11 cellular contexts compared by ENCODE assay signal in the genomic region with DNA sequence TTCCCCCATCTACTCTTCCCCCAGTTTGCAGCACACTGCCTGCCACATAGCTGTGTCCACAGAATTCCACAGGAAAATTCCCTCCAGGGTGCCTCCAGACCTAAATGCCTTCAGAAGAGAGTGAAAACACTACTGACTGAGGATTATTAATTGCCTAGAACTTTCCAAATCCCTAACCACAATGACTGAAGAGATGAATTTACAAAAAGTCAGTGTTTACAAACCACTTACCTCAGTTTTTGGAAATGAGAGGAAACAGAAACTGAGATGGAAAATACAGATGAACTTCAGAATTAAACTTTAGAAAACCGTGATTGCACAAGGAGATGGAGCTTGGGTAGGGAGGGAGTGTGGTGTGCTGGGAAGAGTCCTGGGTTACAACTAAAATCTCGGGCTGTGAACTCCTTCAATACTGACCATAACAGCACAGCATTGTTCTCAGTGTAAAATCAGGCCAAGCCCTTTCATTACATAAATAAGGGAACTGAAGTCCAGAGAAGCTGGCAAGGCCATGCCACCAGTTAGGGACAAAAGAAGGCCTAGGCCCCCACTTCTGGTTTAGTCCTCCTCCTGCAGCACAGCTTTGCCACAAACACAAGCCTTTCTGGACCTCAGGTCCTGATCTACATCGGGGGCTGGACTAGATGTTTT. TPM values are rescaled to one million over a fixed set of nuclear protein-coding genes. Genes with fewer than 3 reads are reported as not detected.
A peak's percentile ranks its signal among the peaks of the same experiment; 100 is the strongest.
DNase-seq lines count a peak whose midpoint lies in the region; ATAC-seq, FAIRE-seq and TF ChIP-seq lines count a peak whose summit lies in the region.
"Had no signal": no experiment of that assay in that cellular context is flagged by ENCODE, and none has a peak within 500 bp of the region (broad histone marks: within the 10 kb centered on the region; RNA-seq: fewer than 3 reads in every experiment).

No MANE protein-coding gene starts in this region.

- H3K9me3 Mint-ChIP-seq in CD8-positive, alpha-beta memory T cell: no peaks in the 10 kb centered on the region

- H3K27me3 Mint-ChIP-seq in CD8-positive, alpha-beta memory T cell: no peaks in the 10 kb centered on the region

- ATAC-seq in sciatic nerve (peak; percentile 27), HG02678 (IDR thresholded peaks at IDR 0.05; ENCODE audit: unreplicated experiment) (no peak), GM19324 (IDR thresholded peaks at IDR 0.05; ENCODE audit: low FRiP score, unreplicated experiment) (no peak)

- H3K27me3 ChIP-seq in CD8-positive, alpha-beta memory T cell (ENCODE audit: insufficient read depth, low read length, poor library complexity, severe bottlenecking): no peaks in the 10 kb centered on the region

- peak overlapping the region; percentile 49 to 82 (median 72) for H3K4me3 Mint-ChIP-seq in CD8-positive, alpha-beta memory T cell

- peaks cover 0 to 32% (median 2%) of the 10 kb centered on the region in 3 donors for H3K36me3 Mint-ChIP-seq in CD8-positive, alpha-beta memory T cell

- CTCF ChIA-PET in CD8-positive, alpha-beta memory T cell (lab: Charles Lee): interaction anchor here (1.4 kb wide), 1 partner anchor 44 kb away, joined by 3 read pairs; no protein-coding TSS in a partner anchor

- POLR2A ChIA-PET in CD8-positive, alpha-beta memory T cell (lab: Charles Lee): interaction anchor here (2.2 kb wide), 1 partner anchor 38 kb away, joined by 7 read pairs; no protein-coding TSS in a partner anchor

- H3K9me3 ChIP-seq in CD8-positive, alpha-beta memory T cell (ENCODE audit: low read length): no peaks in the 10 kb centered on the region

- peak overlapping the region; percentile 91 to 99 (median 95) for H3K27ac Mint-ChIP-seq in CD8-positive, alpha-beta memory T cell

- no peak for DNase-seq in CD8-positive, alpha-beta memory T cell
- DNase-seq in fibroblast of mammary gland (ENCODE audit: low read depth) (peak; percentile 53), sciatic nerve (ENCODE audit: low spot score) (no peak), NCI-H524 treated with DMSO at 0.1 percent for 48 hours (lab: John Stamatoyannopoulos, UW) (no peak), RCC 7860 (ENCODE audit: low spot score) (no peak)
- DNase-seq: activated CD4-positive, alpha-beta T cell treated with anti-CD3 and anti-CD28 coated beads for 4 hours; glutamatergic neuron; stimulated activated CD4-positive, alpha-beta T cell treated with anti-CD3 and anti-CD28 coated beads, Interleukin-12 subunit alpha, Interleukin-12 subunit beta, amount 100 ng/mL, for 4 hours had no signal

- no peak overlapping the region for H3K27ac ChIP-seq in CD8-positive, alpha-beta memory T cell (ENCODE audit: low read depth, low read length)
- H3K27ac ChIP-seq in VCaP: peak overlapping the region; percentile 99

- intact Hi-C loops in sciatic nerve (cut with DNase I): no loop called here

- H3K4me3 ChIP-seq in CD8-positive, alpha-beta memory T cell (ENCODE audit: low read length): peak overlapping the region; percentile 33
- H3K4me3 ChIP-seq in fibroblast of mammary gland (ENCODE audit: control insufficient read depth, low read depth, low read length): no peak overlapping the region

- peaks cover 75% of the 10 kb centered on the region for H3K4me1 ChIP-seq in CD8-positive, alpha-beta memory T cell (ENCODE audit: insufficient read depth, low read length)

- no peak for FAIRE-seq in RCC 7860 (lab: Jason Lieb, UNC)

- H3K36me3 ChIP-seq in CD8-positive, alpha-beta memory T cell (ENCODE audit: insufficient read depth, low read length): no peaks in the 10 kb centered on the region

- TF ChIP-seq CTCF in VCaP (conservative IDR thresholded peaks at IDR 0.05) (no peak), fibroblast of mammary gland (conservative IDR thresholded peaks at IDR 0.05; ENCODE audit: control insufficient read depth, insufficient read depth, low read depth, low read length) (no peak)

- H3K4me1 Mint-ChIP-seq in CD8-positive, alpha-beta memory T cell: peaks cover 77 to 90% (median 85%) of the 10 kb centered on the region in 3 donors

RNA-seq across cellular contexts. Expression of a gene that starts 4.1 kb away (rescaled TPM):
- total RNA-seq in CD8-positive, alpha-beta memory T cell: 10 to 100 TPM; 59.5 to 68.2 TPM
- 84.3 TPM for polyA plus RNA-seq in CD8-positive, alpha-beta memory T cell
- total RNA-seq in sciatic nerve: 84.9 TPM
